Comparison of ENCODE assay signal across 13 cellular contexts in genomic region chr6:34423254-34423653, GRCh38. TPM values are rescaled to one million over a fixed set of nuclear protein-coding genes. Genes with fewer than 3 reads are reported as not detected.
DNase-seq lines count a peak whose midpoint lies in the region; ATAC-seq, FAIRE-seq and TF ChIP-seq lines count a peak whose summit lies in the region.
"Had no signal": no experiment of that assay in that cellular context is flagged by ENCODE, and none has a peak within 500 bp of the region (broad histone marks: within the 10 kb centered on the region; RNA-seq: fewer than 3 reads in every experiment).

No MANE protein-coding gene starts in this region.

- no peaks in the 10 kb centered on the region for H3K27me3 ChIP-seq in CD4-positive, alpha-beta T cell (ENCODE audit: control insufficient read depth, insufficient read depth, low read length)
- H3K27me3 ChIP-seq in heart left ventricle: no peaks in the 10 kb centered on the region
- H3K27me3 ChIP-seq: MG63 had no signal

- no peak for TF ChIP-seq CTCF in CD4-positive, alpha-beta T cell (IDR thresholded peaks at IDR 0.05)
- TF ChIP-seq CTCF in HFFc6 (IDR thresholded peaks at IDR 0.05) (no peak), heart left ventricle (IDR thresholded peaks at IDR 0.05) (no peak)

- DNase-seq in CD4-positive, alpha-beta T cell: no peak
- peak; percentile 50 for DNase-seq in HFFc6
- DNase-seq in myocyte (ENCODE audit: low read depth): peak; percentile 12
- no peak for DNase-seq in heart left ventricle
- no peak for DNase-seq in NCI-H2227 (lab: John Stamatoyannopoulos, UW; ENCODE audit: unreplicated experiment)
- DNase-seq in frontal cortex (ENCODE audit: low spot score in 2 of 2): no peak
- DNase-seq: activated effector memory CD4-positive, alpha-beta T cell treated with Interleukin-2 at 50 U/mL for 16 hours; MG63; NCI-H226; stimulated activated CD4-positive, alpha-beta T cell treated with anti-CD3 and anti-CD28 coated beads, Interleukin-12 subunit alpha, Interleukin-12 subunit beta, amount 100 ng/mL, for 4 hours had no signal

- CTCF ChIA-PET in CD4-positive, alpha-beta T cell (lab: Charles Lee): interaction anchor here (0.9 kb wide), 1 partner anchor 227 kb away, joined by 4 read pairs; no protein-coding TSS in a partner anchor

- no peak overlapping the region for H3K27ac ChIP-seq in CD4-positive, alpha-beta T cell (ENCODE audit: low read depth, low read length)
- no peak overlapping the region for H3K27ac ChIP-seq in heart left ventricle

- H3K9me3 Mint-ChIP-seq in CD4-positive, alpha-beta T cell: no peaks in the 10 kb centered on the region
- no peaks in the 10 kb centered on the region for H3K9me3 Mint-ChIP-seq in HFFc6
- H3K9me3 Mint-ChIP-seq in activated T-helper 17 cell treated with anti-CD3 and anti-CD28 coated beads, Interleukin-2, amount 50 U/mL, for 72 hours: no peaks in the 10 kb centered on the region

- no peak for TF ChIP-seq POLR2A in heart left ventricle (IDR thresholded peaks at IDR 0.05)

- peaks cover 0 to 69% (median 64%) of the 10 kb centered on the region in 9 donors for H3K36me3 ChIP-seq in heart left ventricle

- H3K36me3 Mint-ChIP-seq in CD4-positive, alpha-beta T cell (ENCODE audit: low read depth): peaks cover 79% of the 10 kb centered on the region
- peaks cover 36% of the 10 kb centered on the region for H3K36me3 Mint-ChIP-seq in HFFc6 (ENCODE audit: low read depth)
- peaks cover 80% of the 10 kb centered on the region for H3K36me3 Mint-ChIP-seq in activated T-helper 17 cell treated with anti-CD3 and anti-CD28 coated beads, Interleukin-2, amount 50 U/mL, for 72 hours (ENCODE audit: low read depth)

- peaks cover 0 to 30% (median 11%) of the 10 kb centered on the region in 12 donors for H3K4me1 ChIP-seq in heart left ventricle

- H3K4me3 ChIP-seq in heart left ventricle: no peak overlapping the region
- H3K4me3 ChIP-seq: MG63 had no signal

- H3K4me1 Mint-ChIP-seq in CD4-positive, alpha-beta T cell (ENCODE audit: low read depth): peaks cover 41% of the 10 kb centered on the region
- peaks cover 35% of the 10 kb centered on the region for H3K4me1 Mint-ChIP-seq in HFFc6 (ENCODE audit: low read depth)
- H3K4me1 Mint-ChIP-seq in activated T-helper 17 cell treated with anti-CD3 and anti-CD28 coated beads, Interleukin-2, amount 50 U/mL, for 72 hours: peaks cover 4% of the 10 kb centered on the region

- ATAC-seq in CD4-positive, alpha-beta T cell (ENCODE audit: poor library complexity): no peak
- ATAC-seq in activated T-helper 17 cell treated with anti-CD3 and anti-CD28 coated beads, Interleukin-2, amount 50 U/mL, for 72 hours (replicated peaks): no peak
- no peak for ATAC-seq in heart left ventricle
- no peak for ATAC-seq in GM18498 (IDR thresholded peaks at IDR 0.05; ENCODE audit: unreplicated experiment)

- FAIRE-seq in frontal cortex (lab: Jason Lieb, UNC): no peak

- POLR2A ChIA-PET in CD4-positive, alpha-beta T cell (lab: Charles Lee): interaction anchor here (1.6 kb wide), 1 partner anchor 32 kb away, joined by 3 read pairs; no protein-coding TSS in a partner anchor

- H3K9me3 ChIP-seq in CD4-positive, alpha-beta T cell (ENCODE audit: control insufficient read depth, low read length): no peaks in the 10 kb centered on the region
- H3K9me3 ChIP-seq in heart left ventricle: no peaks in the 10 kb centered on the region
- H3K9me3 ChIP-seq: MG63 had no signal

- peak overlapping the region; percentile 54 for H3K4me3 Mint-ChIP-seq in CD4-positive, alpha-beta T cell
- H3K4me3 Mint-ChIP-seq in HFFc6: peak overlapping the region; percentile 99
- H3K4me3 Mint-ChIP-seq in activated T-helper 17 cell treated with anti-CD3 and anti-CD28 coated beads, Interleukin-2, amount 50 U/mL, for 72 hours: peak overlapping the region; percentile 95

- H3K27ac Mint-ChIP-seq in CD4-positive, alpha-beta T cell: peak overlapping the region; percentile 97
- peak overlapping the region; percentile 78 for H3K27ac Mint-ChIP-seq in HFFc6
- H3K27ac Mint-ChIP-seq in activated T-helper 17 cell treated with anti-CD3 and anti-CD28 coated beads, Interleukin-2, amount 50 U/mL, for 72 hours: peak overlapping the region; percentile 36

- WGBS in heart left ventricle, 4 donors: 92 to 98% (median 97%) methylated on average over 5 of the region's 5 CpGs

- intact Hi-C loops in CD4-positive, alpha-beta T cell (cut with DNase I, micrococcal nuclease): no loop called here
- intact Hi-C loops in heart left ventricle (cut with DNase I): no loop called here

- no peaks in the 10 kb centered on the region for H3K27me3 Mint-ChIP-seq in CD4-positive, alpha-beta T cell
- peaks cover 7% of the 10 kb centered on the region; the same call in 1 of the 2 replicates for H3K27me3 Mint-ChIP-seq in HFFc6 (ENCODE audit: insufficient read depth)
- no peaks in the 10 kb centered on the region for H3K27me3 Mint-ChIP-seq in activated T-helper 17 cell treated with anti-CD3 and anti-CD28 coated beads, Interleukin-2, amount 50 U/mL, for 72 hours

RNA-seq across cellular contexts. Expression of gene RPS10, which starts 2.6 kb away (rescaled TPM):
- 1,000 to 10,000 TPM; 3,088 to 3,122 TPM for total RNA-seq in CD4-positive, alpha-beta T cell
- total RNA-seq in HFFc6 (2021; fragmentation: NEBNext Ultra II Directional; extraction: Animal tissue kit (Norgen Biotek cat#: 25700)): 1,000 to 10,000 TPM; 1,585 to 1,769 (median 1,649) TPM
- total RNA-seq in activated T-helper 17 cell treated with anti-CD3 and anti-CD28 coated beads, Interleukin-2, amount 50 U/mL, for 72 hours: 1,000 to 10,000 TPM; 2,080 to 2,467 TPM
- total RNA-seq in myocyte: 1,443 and 1,569 TPM in 2 replicates
- polyA plus RNA-seq in myocyte (2012): 1,782 TPM
- 1,000 to 10,000 TPM in 1 of 9 donors, 100 to 1,000 TPM in 8; 504 to 1,180 (median 746) TPM for total RNA-seq in heart left ventricle
- polyA plus RNA-seq in heart left ventricle: 1,000 to 10,000 TPM; 1,028 to 2,277 TPM
- 792 TPM for total RNA-seq in frontal cortex

RNA-seq across cellular contexts. Expression of gene NUDT3, which starts 30.8 kb away (rescaled TPM):
- total RNA-seq in CD4-positive, alpha-beta T cell: 10 to 100 TPM; 14.8 to 15.0 TPM
- total RNA-seq in HFFc6 (2021; fragmentation: NEBNext Ultra II Directional; extraction: Animal tissue kit (Norgen Biotek cat#: 25700)): 10 to 100 TPM; 11.3 to 18.9 (median 16.6) TPM
- total RNA-seq in activated T-helper 17 cell treated with anti-CD3 and anti-CD28 coated beads, Interleukin-2, amount 50 U/mL, for 72 hours: 10 to 100 TPM in 1 of 2 donors, 1 to 10 TPM in 1; 7.9 to 12.8 TPM
- total RNA-seq in myocyte: 39.6 and 45.9 TPM in 2 replicates
- 8.9 TPM for polyA plus RNA-seq in myocyte (2012)
- 10 to 100 TPM; 29.6 to 68.4 (median 54.9) TPM for total RNA-seq in heart left ventricle
- polyA plus RNA-seq in heart left ventricle: 10 to 100 TPM; 15.9 to 22.4 TPM
- total RNA-seq in frontal cortex: 96.2 TPM

RNA-seq across cellular contexts. Expression of gene PACSIN1, which starts 42.6 kb away (rescaled TPM):
- total RNA-seq in CD4-positive, alpha-beta T cell: 1 to 10 TPM; 1.3 to 1.4 TPM
- total RNA-seq in HFFc6 (2021; fragmentation: NEBNext Ultra II Directional; extraction: Animal tissue kit (Norgen Biotek cat#: 25700)): not detected
- under 1 TPM in 1 of 2 donors, not detected in 1; 0.09 TPM for total RNA-seq in activated T-helper 17 cell treated with anti-CD3 and anti-CD28 coated beads, Interleukin-2, amount 50 U/mL, for 72 hours
- total RNA-seq in myocyte (4.4 and 5.4 TPM in 2 replicates), heart left ventricle (10 to 100 TPM in 1 of 9 donors, 1 to 10 TPM in 8; 2.6 to 10.9 (median 6.0) TPM), frontal cortex (2.9 TPM)
- polyA plus RNA-seq in myocyte (2012): 9.4 TPM
- 10 to 100 TPM in 1 of 2 donors, 1 to 10 TPM in 1; 1.6 to 12.7 TPM for polyA plus RNA-seq in heart left ventricle
- total RNA-seq: RPMI7951 had no signal

Comparison
In these comparisons a context has a peak if more than half of its experiments do, and no peak if none do; other contexts are left out.
1. DNase-seq: peak in HFFc6 (single experiment) and myocyte (single experiment); none in CD4-positive, alpha-beta T cell (0 of 10), heart left ventricle (0 of 5), NCI-H2227 (single experiment) and frontal cortex (0 of 2).
2. H3K27ac Mint-ChIP-seq: peak in every context shown above with its lines; median percentile 97 in CD4-positive, alpha-beta T cell; 78 in HFFc6; 36 in activated T-helper 17 cell treated with anti-CD3 and anti-CD28 coated beads, Interleukin-2, amount 50 U/mL, for 72 hours.
3. Peak in every context shown above with its lines, with median percentiles within 50 percentile points of each other: H3K4me3 Mint-ChIP-seq.